ENCODE assay signal across 11 cellular contexts in the genomic region with DNA sequence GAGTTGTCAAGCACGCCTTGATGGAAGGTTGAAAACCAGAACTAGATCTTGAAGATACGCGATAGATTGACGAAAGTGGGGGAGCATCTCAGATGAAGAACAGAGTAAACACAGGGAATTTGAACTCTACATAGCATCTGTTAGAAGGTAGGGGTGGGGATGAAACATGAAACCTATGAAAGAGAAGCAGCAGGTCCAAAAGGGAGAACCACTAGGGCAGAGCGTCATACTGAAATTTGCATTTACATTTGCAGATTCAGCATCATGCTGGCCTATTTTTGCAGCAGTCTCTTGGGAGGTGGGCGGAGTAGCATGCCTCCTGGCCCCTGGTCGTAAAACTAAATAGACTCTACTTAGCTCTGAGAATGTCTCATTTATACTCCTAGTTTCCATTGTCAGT. TPM values are rescaled to one million over a fixed set of nuclear protein-coding genes. Genes with fewer than 3 reads are reported as not detected.
DNase-seq lines count a peak whose midpoint lies in the region; ATAC-seq lines count a peak whose summit lies in the region.
"Had no signal": no experiment of that assay in that cellular context is flagged by ENCODE, and none has a peak within 500 bp of the region (broad histone marks: within the 10 kb centered on the region; RNA-seq: fewer than 3 reads in every experiment).

No MANE protein-coding gene starts in this region.

- ATAC-seq in GM19463 (IDR thresholded peaks at IDR 0.05; ENCODE audit: unreplicated experiment): peak; percentile 62
- peak; percentile 71 for ATAC-seq in activated naive CD8-positive, alpha-beta T cell treated with anti-CD3 and anti-CD28 coated beads, Interleukin-2, amount 10 ng/mL, durations not matched to agents 7 days and 5 days (ENCODE audit: low read depth)

- H3K27me3 Mint-ChIP-seq in activated naive CD8-positive, alpha-beta T cell treated with anti-CD3 and anti-CD28 coated beads, Interleukin-2, amount 10 ng/mL, durations not matched to agents 7 days and 5 days: no peaks in the 10 kb centered on the region

- POLR2A ChIA-PET in activated naive CD8-positive, alpha-beta T cell treated with anti-CD3 and anti-CD28 coated beads, Interleukin-2, amount 10 ng/mL, durations not matched to agents 7 days and 5 days (lab: Charles Lee): interaction anchor here (0.6 to 5.1 kb wide), 14 partner anchors 14 to 85 kb away, joined by 3 to 55 read pairs (median 6); a partner anchor contains a TSS

- peaks cover 64% of the 10 kb centered on the region for H3K4me1 Mint-ChIP-seq in activated naive CD8-positive, alpha-beta T cell treated with anti-CD3 and anti-CD28 coated beads, Interleukin-2, amount 10 ng/mL, durations not matched to agents 7 days and 5 days

- H3K27ac Mint-ChIP-seq in activated naive CD8-positive, alpha-beta T cell treated with anti-CD3 and anti-CD28 coated beads, Interleukin-2, amount 10 ng/mL, durations not matched to agents 7 days and 5 days: peak overlapping the region; percentile 97

- H3K9me3 Mint-ChIP-seq in activated naive CD8-positive, alpha-beta T cell treated with anti-CD3 and anti-CD28 coated beads, Interleukin-2, amount 10 ng/mL, durations not matched to agents 7 days and 5 days: no peaks in the 10 kb centered on the region

- DNase-seq in NCI-H69 (lab: John Stamatoyannopoulos, UW): peak; percentile 81
- DNase-seq in activated naive CD8-positive, alpha-beta T cell treated with anti-CD3 and anti-CD28 coated beads, Interleukin-2, amount 10 ng/mL, durations not matched to agents 7 days and 5 days: no peak
- peak; percentile 32 to 69 (median 52) for DNase-seq in stimulated activated CD4-positive, alpha-beta T cell treated with anti-CD3 and anti-CD28 coated beads, TNF-alpha, amount 100 ng/mL, for 48 hours (ENCODE audit: low read depth in 3 of 3)
- DNase-seq in NCI-H1417 treated with DMSO at 0.1 percent for 48 hours (lab: John Stamatoyannopoulos, UW): no peak
- DNase-seq in amniotic stem cell (lab: John Stamatoyannopoulos, UW): no peak
- no peak for DNase-seq in NOMO-1 treated with dmso at 0.1 percent for 144 hours (lab: John Stamatoyannopoulos, UW; ENCODE audit: unreplicated experiment)
- DNase-seq: brain microvascular endothelial cell, DMS53, erythroblast had no signal

- peak overlapping the region; percentile 80 for H3K4me3 Mint-ChIP-seq in activated naive CD8-positive, alpha-beta T cell treated with anti-CD3 and anti-CD28 coated beads, Interleukin-2, amount 10 ng/mL, durations not matched to agents 7 days and 5 days
- H3K4me3 Mint-ChIP-seq: neural crest cell had no signal

- peaks cover 6% of the 10 kb centered on the region for H3K36me3 Mint-ChIP-seq in activated naive CD8-positive, alpha-beta T cell treated with anti-CD3 and anti-CD28 coated beads, Interleukin-2, amount 10 ng/mL, durations not matched to agents 7 days and 5 days

RNA-seq across cellular contexts. Expression of a gene that starts 46.1 kb away (rescaled TPM):
- total RNA-seq in activated naive CD8-positive, alpha-beta T cell treated with anti-CD3 and anti-CD28 coated beads, Interleukin-2, amount 10 ng/mL, durations not matched to agents 7 days and 5 days: 100 to 1,000 TPM; 175 to 179 TPM

Comparison
In these comparisons a context has a peak if more than half of its experiments do, and no peak if none do; other contexts are left out.
1. DNase-seq: peak in NCI-H69 (single experiment) and stimulated activated CD4-positive, alpha-beta T cell treated with anti-CD3 and anti-CD28 coated beads, TNF-alpha, amount 100 ng/mL, for 48 hours (3 of 3); none in activated naive CD8-positive, alpha-beta T cell treated with anti-CD3 and anti-CD28 coated beads, Interleukin-2, amount 10 ng/mL, durations not matched to agents 7 days and 5 days (single experiment), NCI-H1417 treated with DMSO at 0.1 percent for 48 hours (single experiment), amniotic stem cell (single experiment) and NOMO-1 treated with dmso at 0.1 percent for 144 hours (single experiment).